16 cellular contexts compared by ENCODE assay signal in the genomic region with DNA sequence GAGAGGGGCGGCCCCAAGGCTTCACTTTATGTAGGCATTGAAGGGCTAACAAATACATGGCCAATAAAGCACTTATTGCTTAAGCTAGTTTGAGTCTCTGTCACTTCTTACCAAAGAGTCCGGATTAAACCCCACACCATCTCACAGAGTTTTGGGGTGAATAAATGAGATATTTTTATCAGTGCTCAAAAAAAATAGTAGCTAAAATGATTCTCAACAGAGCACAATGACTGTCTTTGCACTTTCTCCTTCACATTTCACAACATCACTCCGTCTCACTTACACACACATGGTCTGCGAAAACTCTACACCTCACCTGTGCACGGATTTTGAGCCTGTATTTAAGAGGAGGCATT.
"Had no signal": no experiment of that assay in that cellular context is flagged by ENCODE, and none has a peak within 500 bp of the region (broad histone marks: within the 10 kb centered on the region; RNA-seq: fewer than 3 reads in every experiment).

No MANE protein-coding gene starts in this region.

- H3K36me3 Mint-ChIP-seq: activated naive CD4-positive, alpha-beta T cell treated with anti-CD3 and anti-CD28 coated beads, Interleukin-2, amount 50 U/mL, for 72 hours; mesothelial cell of epicardium; naive thymus-derived CD8-positive, alpha-beta T cell; WTC11 had no signal

- DNase-seq: hippocampal formation had no signal

- H3K4me3 ChIP-seq: colonic mucosa, dorsolateral prefrontal cortex, esophagus muscularis mucosa, thyroid gland, upper lobe of right lung had no signal

- H3K27ac ChIP-seq: brain microvascular endothelial cell, colonic mucosa, esophagus muscularis mucosa, thyroid gland, upper lobe of right lung had no signal

- H3K27me3 ChIP-seq: thyroid gland had no signal

- H3K36me3 ChIP-seq: brain microvascular endothelial cell, colonic mucosa, esophagus muscularis mucosa, thyroid gland, upper lobe of right lung had no signal

- H3K4me1 ChIP-seq: colonic mucosa had no signal

- H3K27ac Mint-ChIP-seq: activated naive CD4-positive, alpha-beta T cell treated with anti-CD3 and anti-CD28 coated beads, Interleukin-2, amount 50 U/mL, for 72 hours; activated T-cell treated with anti-CD3 and anti-CD28 coated beads, Interleukin-2, amount 50 U/mL, for 24 hours; activated T-helper 17 cell treated with anti-CD3 and anti-CD28 coated beads, Interleukin-2, amount 50 U/mL, for 72 hours; effector memory CD8-positive, alpha-beta T cell; mesothelial cell of epicardium; stimulated activated naive CD8-positive, alpha-beta T cell treated with anti-CD3 and anti-CD28 coated beads, Interleukin-15, Interleukin-2, amounts not matched to agents 100 ng/mL and 50 ng/mL, for 24 hours; WTC11 had no signal

- H3K4me3 Mint-ChIP-seq: activated T-cell treated with anti-CD3 and anti-CD28 coated beads, Interleukin-2, amount 50 U/mL, for 24 hours; activated T-helper 17 cell treated with anti-CD3 and anti-CD28 coated beads, Interleukin-2, amount 50 U/mL, for 72 hours; central memory CD8-positive, alpha-beta T cell; effector memory CD8-positive, alpha-beta T cell; mesothelial cell of epicardium; stimulated activated naive CD8-positive, alpha-beta T cell treated with anti-CD3 and anti-CD28 coated beads, Interleukin-15, Interleukin-2, amounts not matched to agents 100 ng/mL and 50 ng/mL, for 24 hours; WTC11 had no signal

- H3K9me3 Mint-ChIP-seq: activated naive CD4-positive, alpha-beta T cell treated with anti-CD3 and anti-CD28 coated beads, Interleukin-2, amount 50 U/mL, for 72 hours; activated T-cell treated with anti-CD3 and anti-CD28 coated beads, Interleukin-2, amount 50 U/mL, for 24 hours; activated T-helper 17 cell treated with anti-CD3 and anti-CD28 coated beads, Interleukin-2, amount 50 U/mL, for 72 hours; central memory CD8-positive, alpha-beta T cell; effector memory CD8-positive, alpha-beta T cell; mesothelial cell of epicardium; naive thymus-derived CD8-positive, alpha-beta T cell; stimulated activated naive CD8-positive, alpha-beta T cell treated with anti-CD3 and anti-CD28 coated beads, Interleukin-15, Interleukin-2, amounts not matched to agents 100 ng/mL and 50 ng/mL, for 24 hours; WTC11 had no signal

- H3K9me3 ChIP-seq: colonic mucosa, esophagus muscularis mucosa, thyroid gland, upper lobe of right lung had no signal
